Comparison of ENCODE assay signal across 24 cellular contexts in the genomic region with DNA sequence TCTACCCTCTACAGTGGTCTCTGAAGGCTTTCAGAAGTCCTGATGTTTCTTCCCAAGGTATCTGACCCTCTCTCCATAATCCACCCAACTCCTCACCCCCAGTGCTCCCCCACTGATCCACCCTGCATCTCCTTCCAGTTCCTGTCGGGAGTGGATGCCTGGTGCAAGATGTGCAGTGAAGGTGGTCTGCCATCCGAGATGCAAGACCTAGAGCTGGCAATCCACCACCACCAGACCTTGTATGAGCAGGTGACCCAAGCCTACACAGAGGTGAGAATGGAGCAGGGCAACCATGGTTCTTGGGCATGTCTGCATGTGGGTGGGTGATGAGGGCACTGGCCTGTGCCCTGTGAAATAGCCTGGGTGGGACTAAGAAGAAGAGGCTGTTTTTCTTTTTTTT.
"Had no signal": no experiment of that assay in that cellular context is flagged by ENCODE, and none has a peak within 500 bp of the region (broad histone marks: within the 10 kb centered on the region; RNA-seq: fewer than 3 reads in every experiment).

No MANE protein-coding gene starts in this region.

- H3K4me3 ChIP-seq: colonic mucosa, esophagus squamous epithelium, gastrocnemius medialis, heart right ventricle, left lung, lower lobe of right lung, mucosa of descending colon had no signal

- H3K4me3 Mint-ChIP-seq: dendritic cell treated with granulocyte-macrophage colony-stimulating factor and Interleukin-4, amounts not matched to agents 40 ng/mL and 50 ng/mL, for 4 days; effector memory CD8-positive, alpha-beta T cell; mesothelial cell of epicardium had no signal

- H3K9me3 Mint-ChIP-seq: dendritic cell treated with granulocyte-macrophage colony-stimulating factor and Interleukin-4, amounts not matched to agents 40 ng/mL and 50 ng/mL, for 4 days had no signal

- DNase-seq: cerebellar nuclear complex; colonic mucosa; cortex of kidney; effector CD8-positive, alpha-beta T cell; effector memory CD8-positive, alpha-beta T cell; esophagus squamous epithelium; foreskin fibroblast; foreskin melanocyte; gastrocnemius medialis; glutamatergic neuron; head of caudate nucleus; heart right ventricle; hypothalamus; left cardiac atrium; left lung; left ventricle myocardium superior; lower lobe of right lung; mesenchymal stem cell; mucosa of descending colon had no signal

- H3K36me3 ChIP-seq: colonic mucosa, esophagus squamous epithelium, gastrocnemius medialis, left lung had no signal

- H3K27ac ChIP-seq: colonic mucosa, esophagus squamous epithelium, gastrocnemius medialis, heart right ventricle, left lung, lower lobe of right lung had no signal

- FAIRE-seq: endothelial cell of umbilical vein, islet of Langerhans, keratinocyte had no signal

- H3K27me3 ChIP-seq: colonic mucosa, gastrocnemius medialis, heart right ventricle, left lung had no signal

- H3K27ac Mint-ChIP-seq: dendritic cell treated with granulocyte-macrophage colony-stimulating factor and Interleukin-4, amounts not matched to agents 40 ng/mL and 50 ng/mL, for 4 days; effector memory CD8-positive, alpha-beta T cell; mesothelial cell of epicardium had no signal

- H3K9me3 ChIP-seq: colonic mucosa, esophagus squamous epithelium, gastrocnemius medialis, heart right ventricle, left lung, lower lobe of right lung, mucosa of descending colon had no signal

- H3K4me1 Mint-ChIP-seq: mesothelial cell of epicardium had no signal

- H3K4me1 ChIP-seq: colonic mucosa, esophagus squamous epithelium, gastrocnemius medialis, heart right ventricle, left lung, lower lobe of right lung had no signal
